Comparison of ENCODE assay signal across 28 cellular contexts in the genomic region with DNA sequence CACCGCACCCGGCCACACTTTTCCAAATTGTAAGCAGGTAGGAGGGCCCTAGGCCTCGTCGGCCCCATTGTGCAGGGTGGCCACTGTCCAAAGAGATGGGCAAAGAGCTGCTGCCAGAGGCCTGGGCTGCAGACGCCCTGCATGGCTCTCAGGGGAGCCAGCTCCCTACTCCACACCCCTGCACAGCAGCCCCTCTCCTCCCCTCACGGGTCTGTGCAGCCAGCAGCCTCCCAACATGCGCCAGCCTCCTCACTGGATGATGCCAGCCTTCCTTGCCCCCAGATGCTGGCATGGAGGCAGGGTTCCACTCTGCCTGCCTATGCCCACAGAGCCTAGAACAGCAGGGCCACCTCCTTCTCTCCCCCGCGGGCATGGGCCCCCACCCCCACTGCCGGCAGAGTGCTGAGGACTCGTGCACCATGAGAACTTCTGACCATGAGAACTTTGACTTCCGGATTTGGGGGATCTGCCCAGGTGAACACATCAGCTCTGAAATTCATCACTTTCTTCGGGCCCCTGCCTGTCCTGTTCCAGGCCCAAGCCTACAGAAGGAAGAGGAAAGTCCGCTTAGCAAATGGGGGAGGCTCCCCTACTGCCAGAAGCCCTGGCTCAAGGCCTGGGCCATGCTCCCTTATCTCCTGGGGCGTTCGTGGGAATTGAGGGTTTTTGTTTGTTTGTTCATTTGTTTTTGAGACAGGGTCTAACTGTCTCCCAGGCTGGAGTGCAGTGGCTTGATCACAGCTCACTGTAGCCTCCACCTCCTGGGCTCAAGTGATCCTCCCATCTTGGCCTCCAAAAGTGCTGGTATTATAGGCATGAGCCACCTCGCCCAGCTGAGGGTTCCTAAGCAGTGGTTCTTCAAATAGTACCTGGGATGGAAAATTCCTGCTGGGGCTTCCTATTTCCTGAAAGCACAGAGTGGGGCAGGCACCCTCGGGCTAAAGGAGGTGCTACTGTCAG. TPM values are rescaled to one million over a fixed set of nuclear protein-coding genes. Genes with fewer than 3 reads are reported as not detected.
DNase-seq lines count a peak whose midpoint lies in the region; ATAC-seq, FAIRE-seq and TF ChIP-seq lines count a peak whose summit lies in the region.
"Had no signal": no experiment of that assay in that cellular context is flagged by ENCODE, and none has a peak within 500 bp of the region (broad histone marks: within the 10 kb centered on the region; RNA-seq: fewer than 3 reads in every experiment).

No MANE protein-coding gene starts in this region.

- TF ChIP-seq RAD21 in K562 (CRISPR knock-in tag; conservative IDR thresholded peaks at IDR 0.05 in 1 of 2, IDR thresholded peaks at IDR 0.05 in 1 of 2), result no peak

- no peaks in the 10 kb centered on the region for H3K9me1 ChIP-seq in K562 (ENCODE audit: control insufficient read depth, insufficient read depth, low read length)

- peak; percentile 57; the same call in 1 of the 2 replicates for TF ChIP-seq POLR2A in K562 (conservative IDR thresholded peaks at IDR 0.05)

- no peaks in the 10 kb centered on the region for H3K9me3 Mint-ChIP-seq in activated naive CD4-positive, alpha-beta T cell treated with anti-CD3 and anti-CD28 coated beads, Interleukin-2, amount 10 ng/mL, durations not matched to agents 7 days and 5 days
- H3K9me3 Mint-ChIP-seq: activated CD4-positive, alpha-beta T cell treated with anti-CD3 and anti-CD28 coated beads, Interleukin-2, amount 10 ng/mL, durations not matched to agents 24 days and 14 days; activated T-helper 17 cell treated with anti-CD3 and anti-CD28 coated beads, Interleukin-2, amount 50 U/mL, for 72 hours; effector memory CD8-positive, alpha-beta T cell; immature natural killer cell; natural killer cell treated with Interleukin-12 subunit alpha and Interleukin-12 subunit beta and Interleukin-15 and Interleukin-18, amount 100 ng/mL, for 72 hours; T-helper 1 cell treated with Interleukin-12 subunit alpha and Interleukin-12 subunit beta and Interleukin-4 antibody, amounts not matched to agents 30 μg/mL and 1 μg/mL, for 36 hours had no signal

- no peaks in the 10 kb centered on the region for H3K27me3 ChIP-seq in K562 (ENCODE audit: control insufficient read depth in 2 of 2, insufficient read depth in 2 of 2, low read length in 2 of 2)
- H3K27me3 ChIP-seq: hepatocyte had no signal

- H3K27ac Mint-ChIP-seq in activated naive CD4-positive, alpha-beta T cell treated with anti-CD3 and anti-CD28 coated beads, Interleukin-2, amount 10 ng/mL, durations not matched to agents 7 days and 5 days, result peak overlapping the region; percentile 37
- H3K27ac Mint-ChIP-seq: activated CD4-positive, alpha-beta T cell treated with anti-CD3 and anti-CD28 coated beads, Interleukin-2, amount 10 ng/mL, durations not matched to agents 24 days and 14 days; activated naive CD8-positive, alpha-beta T cell; activated T-helper 17 cell treated with anti-CD3 and anti-CD28 coated beads, Interleukin-2, amount 50 U/mL, for 72 hours; immature natural killer cell; natural killer cell treated with Interleukin-12 subunit alpha and Interleukin-12 subunit beta and Interleukin-15 and Interleukin-18, amount 100 ng/mL, for 72 hours; T-helper 1 cell treated with Interleukin-12 subunit alpha and Interleukin-12 subunit beta and Interleukin-4 antibody, amounts not matched to agents 30 μg/mL and 1 μg/mL, for 36 hours had no signal

- H3K4me1 ChIP-seq in K562 (replicated peaks in 1 of 2; ENCODE audit: control insufficient read depth in 2 of 2, insufficient read depth in 2 of 2, low read length in 2 of 2), result peaks cover 0 to 53% of the 10 kb centered on the region in 2 experiments; a peak in 3 of 5 replicates
- H3K4me1 ChIP-seq: parathyroid adenoma had no signal

- no peak overlapping the region for H3K4me3 ChIP-seq in K562
- H3K4me3 ChIP-seq: esophagus squamous epithelium, hepatocyte, left lung had no signal

- TF ChIP-seq CTCF in K562 (IDR thresholded peaks at IDR 0.05 in 2 of 3, conservative IDR thresholded peaks at IDR 0.05 in 1 of 3; ENCODE audit: insufficient read depth in 2 of 3, low read depth in 1 of 3, low read length in 3 of 3), result no peak
- TF ChIP-seq CTCF in GM13976 (IDR thresholded peaks at IDR 0.05; ENCODE audit: borderline replicate concordance, control extremely low read depth, extremely low read depth, insufficient read depth, missing control alignments), result no peak

- no peaks in the 10 kb centered on the region for H3K27me3 Mint-ChIP-seq in activated naive CD4-positive, alpha-beta T cell treated with anti-CD3 and anti-CD28 coated beads, Interleukin-2, amount 10 ng/mL, durations not matched to agents 7 days and 5 days
- H3K27me3 Mint-ChIP-seq: activated CD4-positive, alpha-beta T cell treated with anti-CD3 and anti-CD28 coated beads, Interleukin-2, amount 10 ng/mL, durations not matched to agents 24 days and 14 days; activated naive CD8-positive, alpha-beta T cell; activated T-helper 17 cell treated with anti-CD3 and anti-CD28 coated beads, Interleukin-2, amount 50 U/mL, for 72 hours; effector memory CD8-positive, alpha-beta T cell had no signal

- no peak overlapping the region for H3K4me3 Mint-ChIP-seq in activated naive CD4-positive, alpha-beta T cell treated with anti-CD3 and anti-CD28 coated beads, Interleukin-2, amount 10 ng/mL, durations not matched to agents 7 days and 5 days
- H3K4me3 Mint-ChIP-seq: activated CD4-positive, alpha-beta T cell treated with anti-CD3 and anti-CD28 coated beads, Interleukin-2, amount 10 ng/mL, durations not matched to agents 24 days and 14 days; activated naive CD8-positive, alpha-beta T cell; activated T-helper 17 cell treated with anti-CD3 and anti-CD28 coated beads, Interleukin-2, amount 50 U/mL, for 72 hours; effector memory CD8-positive, alpha-beta T cell; immature natural killer cell; natural killer cell treated with Interleukin-12 subunit alpha and Interleukin-12 subunit beta and Interleukin-15 and Interleukin-18, amount 100 ng/mL, for 72 hours; T-helper 1 cell treated with Interleukin-12 subunit alpha and Interleukin-12 subunit beta and Interleukin-4 antibody, amounts not matched to agents 30 μg/mL and 1 μg/mL, for 36 hours had no signal

- no peak for DNase-seq in activated naive CD4-positive, alpha-beta T cell treated with anti-CD3 and anti-CD28 coated beads, Interleukin-2, amount 10 ng/mL, durations not matched to agents 7 days and 5 days
- DNase-seq in activated naive CD4-positive, alpha-beta T cell treated with Interleukin-2 at 50 U/mL for 16 hours, result no peak
- DNase-seq in K562 (ENCODE audit: extremely low read depth in 1 of 4, low spot score in 3 of 4) (no peak), medulla oblongata (ENCODE audit: extremely low spot score) (peak; percentile 1), SW 1271 (lab: John Stamatoyannopoulos, UW) (no peak), GM13976 (ENCODE audit: low spot score) (no peak)
- DNase-seq in effector CD4-positive, alpha-beta T cell, result no peak
- DNase-seq: activated CD4-positive, alpha-beta T cell treated with anti-CD3 and anti-CD28 coated beads, Interleukin-2, amount 10 ng/mL, durations not matched to agents 24 days and 14 days; AML-193; effector memory CD8-positive, alpha-beta T cell; esophagus squamous epithelium; GDM1; GOT3; immature natural killer cell; NCI-H1092; NCI-H187; NCI-H69; stimulated activated CD4-positive, alpha-beta T cell treated with anti-CD3 and anti-CD28 coated beads, Interleukin-15, amount 100 ng/mL, for 24 hours had no signal

- intact Hi-C loops in K562 (cut with micrococcal nuclease), result no loop called here

- CTCF ChIA-PET in activated naive CD4-positive, alpha-beta T cell treated with anti-CD3 and anti-CD28 coated beads, Interleukin-2, amount 10 ng/mL, durations not matched to agents 7 days and 5 days (lab: Charles Lee), result interaction anchor here (1.1 kb wide), 1 partner anchor 12 kb away, joined by 3 read pairs; no protein-coding TSS in a partner anchor
- CTCF ChIA-PET in K562 (lab: Yijun Ruan, JAX; ENCODE audit: low intra/inter-chr PET ratio), result no interaction called here

- FAIRE-seq in K562 (lab: Jason Lieb, UNC), result no peak
- FAIRE-seq: A204.1, frontal cortex had no signal

- BruUV-seq in K562 (replicated peaks; lab: Mats Ljungman, UMichigan), result no TSS peak

- no peaks in the 10 kb centered on the region for H3K9me3 ChIP-seq in K562 (replicated peaks; ENCODE audit: control insufficient read depth, insufficient read depth, low read depth, low read length)
- H3K9me3 ChIP-seq: esophagus squamous epithelium, left lung had no signal

- 93% methylated on average over 11 of the region's 18 CpGs for WGBS in K562 (ENCODE audit: insufficient coverage, low coverage, missing lambda C conversion rate)

- no peak for TF ChIP-seq EP300 in K562 (IDR thresholded peaks at IDR 0.05; ENCODE audit: low read length)

- in situ Hi-C loops in K562 (cut with MboI) (no loop called here), GM13976 (cut with MboI; ENCODE audit: low sequenced_read_pairs, unreplicated experiment) (loop anchor here (25.0 kb wide), 1 partner anchor 526 kb away; a partner anchor contains a TSS)

- H3K4me2 ChIP-seq in K562 (ENCODE audit: insufficient read depth, low read length), result no peak overlapping the region
- H3K4me2 ChIP-seq: hepatocyte had no signal

- peaks cover 14% of the 10 kb centered on the region for H3K79me2 ChIP-seq in K562 (ENCODE audit: control insufficient read depth, insufficient read depth, low read length)
- H3K79me2 ChIP-seq: hepatocyte, parathyroid adenoma had no signal

- H3K4me1 Mint-ChIP-seq in activated naive CD4-positive, alpha-beta T cell treated with anti-CD3 and anti-CD28 coated beads, Interleukin-2, amount 10 ng/mL, durations not matched to agents 7 days and 5 days, result peaks cover 23% of the 10 kb centered on the region
- H3K4me1 Mint-ChIP-seq: activated T-helper 17 cell treated with anti-CD3 and anti-CD28 coated beads, Interleukin-2, amount 50 U/mL, for 72 hours had no signal

- no peak overlapping the region for H2AFZ ChIP-seq in K562 (ENCODE audit: low read depth, low read length)
- H2AFZ ChIP-seq: hepatocyte, parathyroid adenoma had no signal

- H3K9ac ChIP-seq in K562 (ENCODE audit: insufficient read depth in 1 of 2, low read depth in 2 of 2, low read length in 2 of 2), result peak overlapping the region in 1 of 2 experiments; percentile 55; a peak in 2 of 4 replicates
- H3K9ac ChIP-seq: parathyroid adenoma had no signal

- H3K36me3 Mint-ChIP-seq in activated naive CD4-positive, alpha-beta T cell treated with anti-CD3 and anti-CD28 coated beads, Interleukin-2, amount 10 ng/mL, durations not matched to agents 7 days and 5 days, result peaks cover 35% of the 10 kb centered on the region
- H3K36me3 Mint-ChIP-seq: activated naive CD8-positive, alpha-beta T cell had no signal

- H3K36me3 ChIP-seq in K562 (ENCODE audit: control insufficient read depth, insufficient read depth, low read length), result peaks cover 82% of the 10 kb centered on the region; the same call in 2 of the 3 replicates

- H3K27ac ChIP-seq in K562 (ENCODE audit: extremely low read depth, low read depth, low read length) (no peak overlapping the region), temporal lobe (ENCODE audit: low read depth, low read length) (peak overlapping the region; percentile 23)
- H3K27ac ChIP-seq: parathyroid adenoma had no signal

- H4K20me1 ChIP-seq in K562 (replicated peaks; ENCODE audit: control insufficient read depth, insufficient read depth, low read length), result no peaks in the 10 kb centered on the region; the same call in 1 of the 2 replicates

- POLR2A ChIA-PET in K562 (lab: Yijun Ruan, JAX), result interaction anchor here (1.1 to 2.0 kb wide), 3 partner anchors 15 to 45 kb away, joined by 3 to 8 read pairs (median 3); no protein-coding TSS in a partner anchor

- no peak for ATAC-seq in K562
- ATAC-seq: activated T-helper 17 cell treated with anti-CD3 and anti-CD28 coated beads, Interleukin-2, amount 50 U/mL, for 72 hours; effector memory CD8-positive, alpha-beta T cell; natural killer cell treated with Interleukin-12 subunit alpha and Interleukin-12 subunit beta and Interleukin-15 and Interleukin-18, amount 100 ng/mL, for 72 hours had no signal

RNA-seq across cellular contexts. Expression of a gene that starts 8.0 kb away (rescaled TPM):
- total RNA-seq in K562 (2011; cell fraction: chromatin; rRNA removed; ENCODE audit: low replicate concordance), result 92.6 and 283 TPM in 2 replicates
- total RNA-seq in K562 (2011; cell fraction: nucleolus; rRNA removed), result 241 and 247 TPM in 2 replicates
- 125 and 132 TPM in 2 replicates for total RNA-seq in K562 (2011; cell fraction: nucleoplasm; rRNA removed)
- total RNA-seq in K562 (2014; rRNA removed) (220 and 274 TPM in 2 replicates), K562 (2014; rRNA removed; fragmentation: Illumina TruSeq; extraction: Trizol) (52.2 and 68.1 TPM in 2 replicates), K562 (2015; rRNA removed; fragmentation: Illumina TruSeq; extraction: Trizol) (138 and 144 TPM in 2 replicates), K562 (2021) (260 and 261 TPM in 2 replicates), temporal lobe (10.6 TPM)
- polyA plus RNA-seq in K562 (2011; rRNA removed) (91.6 and 104 TPM in 2 replicates), K562 (2014; fragmentation: Illumina TruSeq; extraction: Trizol) (78.9 and 128 TPM in 2 replicates), K562 (2014; fragmentation: Nextera tagmentation; extraction: Ambion mirVana) (10 to 100 TPM; 11.6 to 16.1 TPM), K562 (2014; rRNA removed) (177 and 184 TPM in 2 replicates)
- polyA plus RNA-seq in K562 (2011; cell fraction: cytosol; rRNA removed), result 93.8 and 232 TPM in 2 replicates
- polyA plus RNA-seq in K562 (2011; cell fraction: nucleus; rRNA removed), result 88.5 and 119 TPM in 2 replicates
- polyA plus RNA-seq in K562 (2012), result 223 and 331 TPM in 2 replicates
- 49.2 and 97.3 TPM in 2 replicates for polyA minus RNA-seq in K562 (2011; rRNA and poly(A)+ RNA removed)
- 145 and 167 TPM in 2 replicates for polyA minus RNA-seq in K562 (2011; cell fraction: cytosol; rRNA and poly(A)+ RNA removed)
- 49.9 and 54.3 TPM in 2 replicates for polyA minus RNA-seq in K562 (2011; cell fraction: nucleus; rRNA and poly(A)+ RNA removed)

RNA-seq across cellular contexts. Expression of a gene that starts 39.1 kb away (rescaled TPM):
- total RNA-seq in K562 (2011; cell fraction: chromatin; rRNA removed; ENCODE audit: low replicate concordance), result 4.7 and 15.6 TPM in 2 replicates
- total RNA-seq in K562 (2011; cell fraction: nucleolus; rRNA removed), result 17.4 and 21.8 TPM in 2 replicates
- 9.3 and 9.5 TPM in 2 replicates for total RNA-seq in K562 (2011; cell fraction: nucleoplasm; rRNA removed)
- total RNA-seq in K562 (2014; rRNA removed) (3.3 and 5.1 TPM in 2 replicates), K562 (2014; rRNA removed; fragmentation: Illumina TruSeq; extraction: Trizol) (0.93 and 1.2 TPM in 2 replicates), K562 (2015; rRNA removed; fragmentation: Illumina TruSeq; extraction: Trizol) (1.1 and 1.6 TPM in 2 replicates), K562 (2021) (6.4 and 8.5 TPM in 2 replicates), temporal lobe (1.7 TPM)
- polyA plus RNA-seq in K562 (2011; rRNA removed) (5.6 and 8.1 TPM in 2 replicates), K562 (2014; fragmentation: Illumina TruSeq; extraction: Trizol) (1.2 and 2.0 TPM in 2 replicates), K562 (2014; fragmentation: Nextera tagmentation; extraction: Ambion mirVana) (1 to 10 TPM in 1 of 2 experiments, under 1 TPM in 1; 0.13 to 1.1 TPM), K562 (2014; rRNA removed) (4.0 TPM in 2 replicates)
- 12.5 and 24.6 TPM in 2 replicates for polyA plus RNA-seq in K562 (2011; cell fraction: cytosol; rRNA removed)
- 6.3 and 6.4 TPM in 2 replicates for polyA plus RNA-seq in K562 (2011; cell fraction: nucleus; rRNA removed)
- 3.9 and 12.2 TPM in 2 replicates for polyA plus RNA-seq in K562 (2012)
- polyA minus RNA-seq in K562 (2011; rRNA and poly(A)+ RNA removed), result 3.7 and 4.9 TPM in 2 replicates
- 5.6 and 6.4 TPM in 2 replicates for polyA minus RNA-seq in K562 (2011; cell fraction: cytosol; rRNA and poly(A)+ RNA removed)
- 1.3 and 1.8 TPM in 2 replicates for polyA minus RNA-seq in K562 (2011; cell fraction: nucleus; rRNA and poly(A)+ RNA removed)

RNA-seq across cellular contexts. Expression of a gene that starts 40.0 kb away (rescaled TPM):
- total RNA-seq in K562 (2011; cell fraction: chromatin; rRNA removed; ENCODE audit: low replicate concordance), result 39.3 and 72.5 TPM in 2 replicates
- 41.0 and 46.2 TPM in 2 replicates for total RNA-seq in K562 (2011; cell fraction: nucleolus; rRNA removed)
- total RNA-seq in K562 (2011; cell fraction: nucleoplasm; rRNA removed), result 38.1 and 43.2 TPM in 2 replicates
- total RNA-seq in K562 (2014; rRNA removed), result 39.2 and 59.3 TPM in 2 replicates
- total RNA-seq in K562 (2014; rRNA removed; fragmentation: Illumina TruSeq; extraction: Trizol), result 9.1 and 10.3 TPM in 2 replicates
- total RNA-seq in K562 (2015; rRNA removed; fragmentation: Illumina TruSeq; extraction: Trizol), result 17.1 and 23.4 TPM in 2 replicates
- total RNA-seq in K562 (2021), result 121 and 133 TPM in 2 replicates
- 5.9 and 8.7 TPM in 2 replicates for polyA plus RNA-seq in K562 (2011; rRNA removed)
- 11.3 and 17.7 TPM in 2 replicates for polyA plus RNA-seq in K562 (2011; cell fraction: cytosol; rRNA removed)
- 39.1 and 51.6 TPM in 2 replicates for polyA plus RNA-seq in K562 (2011; cell fraction: nucleus; rRNA removed)
- 37.4 and 57.1 TPM in 2 replicates for polyA plus RNA-seq in K562 (2012)
- 45.3 and 68.0 TPM in 2 replicates for polyA plus RNA-seq in K562 (2014; fragmentation: Illumina TruSeq; extraction: Trizol)
- polyA plus RNA-seq in K562 (2014; fragmentation: Nextera tagmentation; extraction: Ambion mirVana), result 10 to 100 TPM in 1 of 2 experiments, 1 to 10 TPM in 1; 2.8 to 10.5 TPM
- polyA plus RNA-seq in K562 (2014; rRNA removed), result 44.8 and 45.2 TPM in 2 replicates
- 4.5 and 6.6 TPM in 2 replicates for polyA minus RNA-seq in K562 (2011; rRNA and poly(A)+ RNA removed)
- polyA minus RNA-seq in K562 (2011; cell fraction: cytosol; rRNA and poly(A)+ RNA removed), result 55.8 and 74.4 TPM in 2 replicates
- polyA minus RNA-seq in K562 (2011; cell fraction: nucleus; rRNA and poly(A)+ RNA removed), result 14.8 and 15.6 TPM in 2 replicates
- 20.4 TPM for total RNA-seq in temporal lobe
